In genomic region chr13:54975676-54976075, GRCh38 we compare ENCODE assay signal across 21 cellular contexts.
"Had no signal": no experiment of that assay in that cellular context is flagged by ENCODE, and none has a peak within 500 bp of the region (broad histone marks: within the 10 kb centered on the region; RNA-seq: fewer than 3 reads in every experiment).

No MANE protein-coding gene starts in this region.

- DNase-seq: Kasumi-1, NCI-H1092 treated with DMSO at 0.1 percent for 48 hours, NCI-H1436 treated with DMSO at 0.1 percent for 48 hours, NCI-H1694, NCI-H187 treated with DMSO at 0.1 percent for 48 hours, NCI-H2029 treated with DMSO at 0.1 percent for 48 hours, NCI-H2107, NCI-H2227 treated with DMSO at 0.1 percent for 48 hours, NCI-H524, NCI-H526 treated with DMSO at 0.1 percent for 48 hours, NCI-H774, PC-3, SHP77, SK-N-SH, SW 1271, T-cell had no signal

- H3K36me3 Mint-ChIP-seq: IgD-negative memory B cell, T-cell had no signal

- H3K4me3 Mint-ChIP-seq: IgD-negative memory B cell, T-cell had no signal

- H3K27ac Mint-ChIP-seq: IgD-negative memory B cell, T-cell had no signal

- H3K4me2 ChIP-seq: KMS-11, SK-N-SH had no signal

- H3K9ac ChIP-seq: KMS-11, SK-N-SH had no signal

- H3K4me1 Mint-ChIP-seq: IgD-negative memory B cell, T-cell had no signal

- ATAC-seq: K562, Panc1, PC-3, T-cell had no signal

- H3K27me3 Mint-ChIP-seq: IgD-negative memory B cell, T-cell had no signal

- H3K4me3 ChIP-seq: K562 had no signal

- H3K27ac ChIP-seq: KMS-11, RWPE1 had no signal
